Comparison of ENCODE assay signal across 8 cellular contexts in the genomic region with DNA sequence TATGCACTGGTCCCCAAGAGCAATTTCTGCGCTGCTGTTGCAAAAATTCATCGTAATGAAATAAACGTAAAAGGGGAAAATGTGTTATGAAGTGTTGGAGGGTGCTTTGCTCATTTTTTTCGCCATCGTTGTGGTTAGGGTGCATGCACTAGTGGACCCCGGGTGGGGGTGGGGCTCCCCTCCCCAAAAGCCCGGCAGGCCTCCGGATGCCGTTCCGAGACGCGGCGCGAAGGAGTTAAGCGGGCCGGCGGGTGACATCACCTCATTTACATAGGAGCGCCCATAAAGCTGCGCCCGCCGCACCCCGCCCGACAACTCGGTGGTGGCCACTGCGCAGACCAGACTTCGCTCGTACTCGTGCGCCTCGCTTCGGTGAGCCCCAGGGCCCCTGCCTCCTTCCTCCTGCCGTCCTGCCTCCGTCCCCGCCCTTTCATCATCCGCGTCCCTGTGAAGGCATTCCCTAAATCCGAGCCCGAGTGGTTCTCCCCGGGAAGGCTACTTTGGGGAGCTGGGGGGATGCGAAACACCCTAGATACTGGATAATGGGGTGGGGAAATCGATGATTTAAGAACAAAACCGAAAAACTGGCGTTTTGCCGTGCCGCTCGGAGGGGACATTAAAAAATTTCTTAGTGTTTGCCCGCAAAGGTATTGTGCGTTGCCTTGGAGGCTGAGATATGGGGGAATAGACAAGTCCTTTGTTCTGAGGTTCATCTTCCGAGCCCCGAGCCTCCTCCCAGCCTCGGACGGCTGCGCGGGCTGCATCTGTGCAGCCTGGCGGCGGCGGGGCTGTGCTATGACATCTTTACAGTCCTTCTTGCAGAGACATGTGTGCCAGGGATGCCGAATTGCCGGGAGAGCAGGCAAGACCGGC. TPM values are rescaled to one million over a fixed set of nuclear protein-coding genes. Genes with fewer than 3 reads are reported as not detected.
DNase-seq lines count a peak whose midpoint lies in the region; ATAC-seq and TF ChIP-seq lines count a peak whose summit lies in the region.

A gene (plus strand): TSS at position 314 of the 873 bp plus-strand sequence.

- H3K36me3 ChIP-seq in colonic mucosa, result no peaks in the 10 kb centered on the region

- no peak for TF ChIP-seq CTCF in colonic mucosa (IDR thresholded peaks at IDR 0.05)

- in situ Hi-C loops in GM18951 (cut with MboI; ENCODE audit: low sequenced_read_pairs, unreplicated experiment), result loop anchor here (25.0 kb wide), 1 partner anchor 287 kb away; no protein-coding TSS in a partner anchor

- CTCF ChIA-PET in activated CD4-positive, alpha-beta T cell treated with anti-CD3 and anti-CD28 coated beads, Interleukin-2, amount 10 ng/mL, durations not matched to agents 7 days and 5 days (lab: Charles Lee), result interaction anchor here (0.7 to 6.7 kb wide), 8 partner anchors 18 to 117 kb away, joined by 3 to 37 read pairs (median 8); no protein-coding TSS in a partner anchor

- peak within 1 kb of the TSS; percentile 61 for H3K4me3 ChIP-seq in colonic mucosa

- peaks cover 45% of the 10 kb centered on the region for H3K36me3 Mint-ChIP-seq in activated CD4-positive, alpha-beta T cell treated with anti-CD3 and anti-CD28 coated beads, Interleukin-2, amount 10 ng/mL, durations not matched to agents 7 days and 5 days (ENCODE audit: low read depth)

- H3K4me1 Mint-ChIP-seq in activated CD4-positive, alpha-beta T cell treated with anti-CD3 and anti-CD28 coated beads, Interleukin-2, amount 10 ng/mL, durations not matched to agents 7 days and 5 days, result peaks cover 30% of the 10 kb centered on the region

- POLR2A ChIA-PET in activated CD4-positive, alpha-beta T cell treated with anti-CD3 and anti-CD28 coated beads, Interleukin-2, amount 10 ng/mL, durations not matched to agents 7 days and 5 days (lab: Charles Lee), result interaction anchor here (0.8 to 2.9 kb wide), 7 partner anchors 9 to 113 kb away, joined by 4 to 10 read pairs (median 6); no protein-coding TSS in a partner anchor

- peak; percentile 81 for DNase-seq in A172 (ENCODE audit: low spot score)
- DNase-seq in NCI-H748 (lab: John Stamatoyannopoulos, UW; ENCODE audit: unreplicated experiment), result peak; percentile 92
- DNase-seq in activated CD4-positive, alpha-beta T cell treated with anti-CD3 and anti-CD28 coated beads, Interleukin-2, amount 10 ng/mL, durations not matched to agents 7 days and 5 days, result peak; percentile 85
- DNase-seq in colonic mucosa, result peak; percentile 90
- DNase-seq in left colon, result peak; percentile 85 to 90
- DNase-seq in stimulated activated CD4-positive, alpha-beta T cell treated with anti-CD3 and anti-CD28 coated beads, Interleukin-1b, Interleukin-23, amount 100 ng/mL, for 48 hours, result peak; percentile 86

- intact Hi-C loops in colonic mucosa (cut with DNase I) (loop anchor here (10.0 kb wide), 1 partner anchor 110 kb away; no protein-coding TSS in a partner anchor), left colon (cut with DNase I, micrococcal nuclease) (loop anchor here in 1 of 2 donors (10.0 kb wide), 1 partner anchor 510 kb away; no protein-coding TSS in a partner anchor)

- peak; percentile 100 for TF ChIP-seq POLR2A in GM18951 (IDR thresholded peaks at IDR 0.05; ENCODE audit: extremely low read depth, insufficient read depth, insufficient read length)

- H3K27ac ChIP-seq in colonic mucosa, result peak within 1 kb of the TSS; percentile 92

- no peaks in the 10 kb centered on the region for H3K27me3 Mint-ChIP-seq in activated CD4-positive, alpha-beta T cell treated with anti-CD3 and anti-CD28 coated beads, Interleukin-2, amount 10 ng/mL, durations not matched to agents 7 days and 5 days

- no peaks in the 10 kb centered on the region for H3K4me1 ChIP-seq in colonic mucosa

- no peaks in the 10 kb centered on the region for H3K9me3 Mint-ChIP-seq in activated CD4-positive, alpha-beta T cell treated with anti-CD3 and anti-CD28 coated beads, Interleukin-2, amount 10 ng/mL, durations not matched to agents 7 days and 5 days

- H3K4me3 Mint-ChIP-seq in activated CD4-positive, alpha-beta T cell treated with anti-CD3 and anti-CD28 coated beads, Interleukin-2, amount 10 ng/mL, durations not matched to agents 7 days and 5 days, result peak within 1 kb of the TSS; percentile 96

- no peaks in the 10 kb centered on the region for H3K27me3 ChIP-seq in colonic mucosa

- ATAC-seq in HG03354 (IDR thresholded peaks at IDR 0.05; ENCODE audit: poor library complexity, severe bottlenecking, unreplicated experiment), result peak; percentile 49
- ATAC-seq in left colon, result peak; percentile 76

- no peaks in the 10 kb centered on the region for H3K9me3 ChIP-seq in colonic mucosa

- peak within 1 kb of the TSS; percentile 99 for H3K27ac Mint-ChIP-seq in activated CD4-positive, alpha-beta T cell treated with anti-CD3 and anti-CD28 coated beads, Interleukin-2, amount 10 ng/mL, durations not matched to agents 7 days and 5 days

- peak within 1 kb of the TSS; percentile 85 to 92 for H3K9ac ChIP-seq in colonic mucosa (ENCODE audit: low read depth in 2 of 2, low read length in 2 of 2)

RNA-seq across cellular contexts. Expression of the gene that starts here (rescaled TPM):
- total RNA-seq in A172 (2014; rRNA removed; shearing (Covaris generic)), result 16,491 and 16,946 TPM in 2 replicates
- 1,000 to 10,000 TPM; 9,113 to 9,418 TPM for total RNA-seq in activated CD4-positive, alpha-beta T cell treated with anti-CD3 and anti-CD28 coated beads, Interleukin-2, amount 10 ng/mL, durations not matched to agents 7 days and 5 days
- total RNA-seq in colonic mucosa (1,000 to 10,000 TPM; 3,844 to 4,288 TPM), left colon (1,000 to 10,000 TPM; 4,840 to 5,007 TPM)

Comparison
In these comparisons a context has a peak if more than half of its experiments do, and no peak if none do; other contexts are left out.
1. Peak in every context shown above with its lines: DNase-seq, ATAC-seq, H3K4me3 ChIP-seq and H3K27ac ChIP-seq.